In genomic region chr4:67696061-67696460, GRCh38 we compare ENCODE assay signal across 24 cellular contexts. TPM values are rescaled to one million over a fixed set of nuclear protein-coding genes. Genes with fewer than 3 reads are reported as not detected.
"Had no signal": no experiment of that assay in that cellular context is flagged by ENCODE, and none has a peak within 500 bp of the region (broad histone marks: within the 10 kb centered on the region; RNA-seq: fewer than 3 reads in every experiment).

No MANE protein-coding gene starts in this region.

- H3K9me3 ChIP-seq: colonic mucosa, pancreas, upper lobe of right lung had no signal

- H3K27ac Mint-ChIP-seq: natural killer cell treated with Interleukin-12 subunit alpha and Interleukin-12 subunit beta and Interleukin-15 and Interleukin-18, amount 100 ng/mL, for 72 hours; neural progenitor cell; progenitor cell of endocrine pancreas; stimulated activated effector memory CD8-positive, alpha-beta T cell treated with anti-CD3 and anti-CD28 coated beads, Interleukin-12 subunit alpha, Interleukin-12 subunit beta, amount 100 ng/mL, for 72 hours had no signal

- H3K4me3 Mint-ChIP-seq: natural killer cell treated with Interleukin-12 subunit alpha and Interleukin-12 subunit beta and Interleukin-15 and Interleukin-18, amount 100 ng/mL, for 72 hours; neural progenitor cell; stimulated activated effector memory CD8-positive, alpha-beta T cell treated with anti-CD3 and anti-CD28 coated beads, Interleukin-12 subunit alpha, Interleukin-12 subunit beta, amount 100 ng/mL, for 72 hours had no signal

- H3K36me3 ChIP-seq: colonic mucosa, neural progenitor cell, pancreas had no signal

- H3K4me3 ChIP-seq: colonic mucosa, heart left ventricle, lung, neural progenitor cell, pancreas, tibial nerve, upper lobe of right lung had no signal

- H3K27me3 Mint-ChIP-seq: natural killer cell treated with Interleukin-12 subunit alpha and Interleukin-12 subunit beta and Interleukin-15 and Interleukin-18, amount 100 ng/mL, for 72 hours; progenitor cell of endocrine pancreas had no signal

- H3K4me1 ChIP-seq: colonic mucosa, upper lobe of right lung had no signal

- H3K27ac ChIP-seq: colonic mucosa, heart left ventricle, neural progenitor cell, pancreas, tibial nerve, upper lobe of right lung had no signal

- H3K9me3 Mint-ChIP-seq: natural killer cell treated with Interleukin-12 subunit alpha and Interleukin-12 subunit beta and Interleukin-15 and Interleukin-18, amount 100 ng/mL, for 72 hours; stimulated activated effector memory CD8-positive, alpha-beta T cell treated with anti-CD3 and anti-CD28 coated beads, Interleukin-12 subunit alpha, Interleukin-12 subunit beta, amount 100 ng/mL, for 72 hours had no signal

- H3K9ac ChIP-seq: neural progenitor cell had no signal

- H2AFZ ChIP-seq: neural progenitor cell had no signal

- DNase-seq: colonic mucosa; dermis blood vessel endothelial cell; foreskin melanocyte; heart left ventricle; hippocampal formation; left colon; left ventricle myocardium superior; mesenchymal stem cell; midbrain; occipital lobe; pancreas; right cardiac atrium; stimulated activated CD4-positive, alpha-beta T cell treated with anti-CD3 and anti-CD28 coated beads, Interleukin-4, amount 100 ng/mL, for 1 hour; stimulated activated CD8-positive, alpha-beta memory T cell treated with anti-CD3 and anti-CD28 coated beads, Interleukin-4, amount 100 ng/mL, for 48 hours; stimulated activated naive CD8-positive, alpha-beta T cell treated with anti-CD3 and anti-CD28 coated beads, Interleukin-15, Interleukin-2, amounts not matched to agents 100 U/mL and 50 U/mL, for 24 hours; upper lobe of right lung had no signal

- H3K27me3 ChIP-seq: colonic mucosa, heart left ventricle, neural progenitor cell, pancreas, tibial nerve, upper lobe of right lung had no signal

- ATAC-seq: heart left ventricle; left colon; left ventricle myocardium superior; natural killer cell treated with Interleukin-12 subunit alpha and Interleukin-12 subunit beta and Interleukin-15 and Interleukin-18, amount 100 ng/mL, for 72 hours; pancreas; right cardiac atrium; stimulated activated effector memory CD8-positive, alpha-beta T cell treated with anti-CD3 and anti-CD28 coated beads, Interleukin-12 subunit alpha, Interleukin-12 subunit beta, amount 100 ng/mL, for 72 hours; stimulated activated naive CD8-positive, alpha-beta T cell treated with anti-CD3 and anti-CD28 coated beads, Interleukin-15, Interleukin-2, amounts not matched to agents 100 U/mL and 50 U/mL, for 24 hours; upper lobe of right lung had no signal

- H3K4me2 ChIP-seq: neural progenitor cell had no signal

RNA-seq across cellular contexts. Expression of gene GNRHR, which starts 58.1 kb away (rescaled TPM):
- total RNA-seq: colonic mucosa; dermis blood vessel endothelial cell; glomerular endothelial cell; heart left ventricle; kidney epithelial cell; left colon; left ventricle myocardium superior; lung; natural killer cell treated with Interleukin-12 subunit alpha and Interleukin-12 subunit beta and Interleukin-15 and Interleukin-18, amount 100 ng/mL, for 72 hours; occipital lobe; pancreas; progenitor cell of endocrine pancreas; right cardiac atrium; tibial nerve; upper lobe of right lung had no signal
- polyA plus RNA-seq: heart left ventricle, lung, pancreas, right cardiac atrium had no signal
